8 cellular contexts compared by ENCODE assay signal in the genomic region with DNA sequence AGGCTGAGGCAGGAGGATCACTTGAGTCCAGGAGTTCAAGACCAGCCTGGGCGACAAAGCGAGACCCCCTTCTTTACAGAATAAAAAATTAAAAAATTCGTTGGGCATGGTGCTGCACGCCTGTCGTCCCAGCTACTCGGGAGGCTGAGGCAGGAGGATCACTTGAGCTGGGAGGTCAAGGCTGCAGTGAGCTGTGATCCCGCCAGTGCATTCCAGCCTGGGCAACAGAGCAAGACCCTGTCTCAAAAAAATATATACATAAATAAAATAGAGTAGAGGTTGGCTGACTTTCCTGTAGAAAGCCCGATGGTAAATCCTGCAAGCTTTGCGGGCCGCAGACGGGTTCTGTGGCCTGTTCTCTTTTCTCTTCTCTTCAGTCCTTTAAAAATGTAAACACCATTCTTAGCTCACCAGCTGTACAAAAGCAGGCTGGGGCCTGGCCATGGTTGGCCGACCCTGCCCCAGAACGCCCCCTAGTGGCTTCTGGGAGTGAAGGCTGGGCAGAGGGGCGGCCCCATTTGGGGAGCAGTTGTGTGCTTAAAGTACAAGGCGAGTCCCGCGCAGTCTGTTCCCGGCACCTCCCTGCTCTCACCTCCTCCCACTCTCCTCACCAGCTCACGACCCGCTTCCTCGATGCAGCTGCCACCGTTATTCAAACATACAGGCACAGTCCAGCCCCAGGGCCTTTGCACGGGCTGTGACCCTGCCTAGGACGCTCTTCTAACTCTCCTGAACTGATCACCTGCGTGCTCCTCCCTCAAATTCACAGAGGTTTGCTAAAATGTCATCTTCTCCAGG.
A peak's percentile ranks its signal among the peaks of the same experiment; 100 is the strongest.
DNase-seq lines count a peak whose midpoint lies in the region; ATAC-seq, FAIRE-seq and TF ChIP-seq lines count a peak whose summit lies in the region.
"Not testable (repeated sequence)": the region's sequence is repeated elsewhere in the genome, so short reads cannot be mapped to it uniquely, and the experiment has no call there.

No MANE protein-coding gene starts in this region.

- H3K9me2 ChIP-seq in neural cell (ENCODE audit: insufficient read depth, low read length): not testable (repeated sequence)

- peak overlapping the region; percentile 85 for H3K27ac Mint-ChIP-seq in WTC11
- not testable (repeated sequence) for H3K27ac Mint-ChIP-seq in astrocyte (ENCODE audit: unreplicated experiment); type B pancreatic cell

- H3K27me3 Mint-ChIP-seq in WTC11 (ENCODE audit: low read depth); astrocyte (ENCODE audit: low read depth, unreplicated experiment); type B pancreatic cell: not testable (repeated sequence)

- H3K79me2 ChIP-seq in astrocyte (ENCODE audit: insufficient read depth, low read length) (peaks cover 77% of the 10 kb centered on the region), neural cell (replicated peaks; ENCODE audit: insufficient read depth, low read length) (peaks cover 54% of the 10 kb centered on the region)

- H3K27ac ChIP-seq in astrocyte (ENCODE audit: low read depth, low read length); neural cell (ENCODE audit: low read length): not testable (repeated sequence)

- not testable (repeated sequence) for TF ChIP-seq EP300 in neural cell (conservative IDR thresholded peaks at IDR 0.05; ENCODE audit: poor library complexity, severe bottlenecking)

- H4K20me1 ChIP-seq in astrocyte (ENCODE audit: insufficient read depth, low read length) (peaks cover 82% of the 10 kb centered on the region), neural cell (ENCODE audit: insufficient read depth) (peaks cover 21% of the 10 kb centered on the region)

- TF ChIP-seq RAD21 in neural cell (conservative IDR thresholded peaks at IDR 0.05): not testable (repeated sequence)

- peak; percentile 79 for TF ChIP-seq CTCF in WTC11 (IDR thresholded peaks at IDR 0.05)
- peak; percentile 39 for TF ChIP-seq CTCF in astrocyte (IDR thresholded peaks at IDR 0.05; ENCODE audit: insufficient read depth, low read depth, low read length)
- peak; percentile 30 for TF ChIP-seq CTCF in neural cell (IDR thresholded peaks at IDR 0.05; ENCODE audit: poor library complexity, severe bottlenecking)
- TF ChIP-seq CTCF in type B pancreatic cell (conservative IDR thresholded peaks at IDR 0.05): peak; percentile 77

- not testable (repeated sequence) for H3K9me3 Mint-ChIP-seq in WTC11; astrocyte (ENCODE audit: unreplicated experiment); type B pancreatic cell

- H3K4me3 ChIP-seq in astrocyte (ENCODE audit: insufficient read depth, low read depth, low read length); neural cell (ENCODE audit: low read length): not testable (repeated sequence)

- H3K9me3 ChIP-seq in astrocyte (ENCODE audit: insufficient read depth, low read depth, low read length); neural cell (ENCODE audit: low read length): not testable (repeated sequence)

- DNase-seq in NCI-H748 (lab: John Stamatoyannopoulos, UW; ENCODE audit: unreplicated experiment) (peak; percentile 60), WTC11 (ENCODE audit: low spot score) (peak; percentile 66), glomerular visceral epithelial cell (ENCODE audit: extremely low spot score) (peak; percentile 45)
- not testable (repeated sequence) for DNase-seq in astrocyte (ENCODE audit: low read depth); type B pancreatic cell (ENCODE audit: extremely low spot score, unreplicated experiment)

- not testable (repeated sequence) for H3K9ac ChIP-seq in astrocyte (ENCODE audit: low read length); neural cell (ENCODE audit: low read length)

- peak; percentile 27 for FAIRE-seq in G401.6 (lab: Jason Lieb, UNC)
- not testable (repeated sequence) for FAIRE-seq in astrocyte (lab: Jason Lieb, UNC)

- not testable (repeated sequence) for H3K4me3 Mint-ChIP-seq in WTC11; astrocyte (ENCODE audit: unreplicated experiment); type B pancreatic cell

- H3K4me1 Mint-ChIP-seq in WTC11: peaks cover 49% of the 10 kb centered on the region
- not testable (repeated sequence) for H3K4me1 Mint-ChIP-seq in astrocyte (ENCODE audit: low read depth, unreplicated experiment)
- H3K4me1 Mint-ChIP-seq in type B pancreatic cell (ENCODE audit: unreplicated experiment): peaks cover 23% of the 10 kb centered on the region

- H2AFZ ChIP-seq in astrocyte (ENCODE audit: low read depth, low read length); neural cell (ENCODE audit: low read depth, low read length): not testable (repeated sequence)

- ATAC-seq in HG02759 (IDR thresholded peaks at IDR 0.05; ENCODE audit: unreplicated experiment): peak; percentile 74
- ATAC-seq in WTC11: peak; percentile 73

- H3K4me2 ChIP-seq in astrocyte (ENCODE audit: low read length); neural cell (ENCODE audit: low read length): not testable (repeated sequence)

- H3F3A ChIP-seq in neural cell (ENCODE audit: insufficient read depth, low read length, poor library complexity, severe bottlenecking): not testable (repeated sequence)

- H3K27me3 ChIP-seq in astrocyte (ENCODE audit: insufficient read depth, low read length); neural cell (ENCODE audit: insufficient read depth, low read depth, low read length): not testable (repeated sequence)

- CTCF ChIA-PET in WTC11 (lab: Charles Lee): interaction anchor here (0.7 to 2.0 kb wide), 9 partner anchors 11 to 209 kb away, joined by 3 to 10 read pairs (median 4); no protein-coding TSS in a partner anchor

- POLR2A ChIA-PET in WTC11 (lab: Charles Lee): not testable (repeated sequence)

- H3K36me3 ChIP-seq in astrocyte (ENCODE audit: insufficient read depth, low read length); neural cell (ENCODE audit: insufficient read depth, low read length): not testable (repeated sequence)

- not testable (repeated sequence) for H3K4me1 ChIP-seq in astrocyte (ENCODE audit: insufficient read depth, low read length)

- H3K36me3 Mint-ChIP-seq in WTC11, type B pancreatic cell: not testable (repeated sequence)
- H3K36me3 Mint-ChIP-seq in astrocyte (ENCODE audit: low read depth, unreplicated experiment): peaks cover 18% of the 10 kb centered on the region

TF ChIP-seq in WTC11, 78 proteins besides CTCF, POLR2A, EP300 and RAD21 (continues in another document):
- peak; percentile 90 for TF ChIP-seq ZNF121 (CRISPR knock-in tag; IDR thresholded peaks at IDR 0.05)
